9 cellular contexts compared by ENCODE assay signal in genomic region chr13:73715114-73715909, GRCh38.
DNase-seq lines count a peak whose midpoint lies in the region; ATAC-seq, FAIRE-seq and TF ChIP-seq lines count a peak whose summit lies in the region.
"Had no signal": no experiment of that assay in that cellular context is flagged by ENCODE, and none has a peak within 500 bp of the region (broad histone marks: within the 10 kb centered on the region; RNA-seq: fewer than 3 reads in every experiment).

No MANE protein-coding gene starts in this region.

- TF ChIP-seq POLR2A in breast epithelium (IDR thresholded peaks at IDR 0.05) (no peak), endothelial cell of umbilical vein (IDR thresholded peaks at IDR 0.05; ENCODE audit: low read depth, low read length) (no peak)

- H3K9me3 Mint-ChIP-seq in MCF 10A (ENCODE audit: unreplicated experiment), result no peaks in the 10 kb centered on the region
- no peaks in the 10 kb centered on the region for H3K9me3 Mint-ChIP-seq in T-helper 1 cell treated with Interleukin-12 subunit alpha and Interleukin-12 subunit beta and Interleukin-4 antibody, amounts not matched to agents 30 μg/mL and 1 μg/mL, for 36 hours
- H3K9me3 Mint-ChIP-seq in CD14-positive monocyte, result peaks cover 0 to 3% (median 0%) of the 10 kb centered on the region in 7 donors

- H3K27ac ChIP-seq in breast epithelium, result peak overlapping the region in 1 of 2 donors; percentile 1
- no peak overlapping the region for H3K27ac ChIP-seq in endothelial cell of umbilical vein (ENCODE audit: insufficient read depth, low read depth, low read length)
- H3K27ac ChIP-seq in upper lobe of right lung, result peak overlapping the region; percentile 43
- H3K27ac ChIP-seq: PC-9 had no signal

- H3K27me3 Mint-ChIP-seq in MCF 10A (ENCODE audit: insufficient read depth, unreplicated experiment), result no peaks in the 10 kb centered on the region
- no peaks in the 10 kb centered on the region for H3K27me3 Mint-ChIP-seq in T-helper 1 cell treated with Interleukin-12 subunit alpha and Interleukin-12 subunit beta and Interleukin-4 antibody, amounts not matched to agents 30 μg/mL and 1 μg/mL, for 36 hours (ENCODE audit: low read depth)
- H3K27me3 Mint-ChIP-seq in CD14-positive monocyte (ENCODE audit: low read depth in 3 of 3), result peaks cover 0 to 2% (median 2%) of the 10 kb centered on the region in 3 donors

- TF ChIP-seq CTCF in MCF 10A (IDR thresholded peaks at IDR 0.05; ENCODE audit: unreplicated experiment) (no peak), breast epithelium (IDR thresholded peaks at IDR 0.05) (no peak), endothelial cell of umbilical vein (IDR thresholded peaks at IDR 0.05; ENCODE audit: extremely low read depth in 1 of 2, insufficient read depth in 1 of 2, low read depth in 1 of 2, low read length in 2 of 2) (no peak), upper lobe of right lung (IDR thresholded peaks at IDR 0.05) (no peak), CD14-positive monocyte (IDR thresholded peaks at IDR 0.05) (no peak)

- BruUV-seq in MCF 10A (replicated peaks; lab: Mats Ljungman, UMichigan), result no TSS peak
- no TSS peak for BruUV-seq in endothelial cell of umbilical vein (replicated peaks; lab: Mats Ljungman, UMichigan)

- H3K36me3 ChIP-seq in breast epithelium (no peaks in the 10 kb centered on the region), endothelial cell of umbilical vein (ENCODE audit: control insufficient read depth in 2 of 2, extremely low read depth in 1 of 2, insufficient read depth in 2 of 2, low read length in 2 of 2) (peaks cover 0 to 2% of the 10 kb centered on the region in 2 experiments), upper lobe of right lung (no peaks in the 10 kb centered on the region)

- H4K20me1 ChIP-seq in endothelial cell of umbilical vein (replicated peaks; ENCODE audit: control insufficient read depth, extremely low read depth, insufficient read depth, low read length), result no peaks in the 10 kb centered on the region

- H3K4me1 Mint-ChIP-seq in MCF 10A (ENCODE audit: insufficient read depth, unreplicated experiment) (peaks cover 24% of the 10 kb centered on the region), CD14-positive monocyte (no peaks in the 10 kb centered on the region)
- peaks cover 40% of the 10 kb centered on the region for H3K4me1 Mint-ChIP-seq in T-helper 1 cell treated with Interleukin-12 subunit alpha and Interleukin-12 subunit beta and Interleukin-4 antibody, amounts not matched to agents 30 μg/mL and 1 μg/mL, for 36 hours (ENCODE audit: low read depth)

- H3K79me2 ChIP-seq in endothelial cell of umbilical vein (ENCODE audit: control insufficient read depth, insufficient read depth, low read length), result no peaks in the 10 kb centered on the region

- H3K36me3 Mint-ChIP-seq in MCF 10A (ENCODE audit: insufficient read depth, unreplicated experiment) (peaks cover 7% of the 10 kb centered on the region), CD14-positive monocyte (no peaks in the 10 kb centered on the region)
- peaks cover 35% of the 10 kb centered on the region for H3K36me3 Mint-ChIP-seq in T-helper 1 cell treated with Interleukin-12 subunit alpha and Interleukin-12 subunit beta and Interleukin-4 antibody, amounts not matched to agents 30 μg/mL and 1 μg/mL, for 36 hours (ENCODE audit: low read depth)

- dilution Hi-C loops in endothelial cell of umbilical vein (cut with MboI; ENCODE audit: extremely low pct_ligation_motif_present, low sequenced_read_pairs), result no loop called here

- H3K9me3 ChIP-seq in breast epithelium (no peaks in the 10 kb centered on the region), endothelial cell of umbilical vein (replicated peaks; ENCODE audit: control insufficient read depth, insufficient read depth, low read length) (no peaks in the 10 kb centered on the region), upper lobe of right lung (no peaks in the 10 kb centered on the region)

- H3K4me3 ChIP-seq in breast epithelium (no peak overlapping the region), endothelial cell of umbilical vein (replicated peaks in 1 of 3; ENCODE audit: insufficient read depth in 1 of 3, low read depth in 1 of 3, low read length in 3 of 3) (no peak overlapping the region), upper lobe of right lung (no peak overlapping the region)
- H3K4me3 ChIP-seq: PC-9 had no signal

- H3K27me3 ChIP-seq in breast epithelium, result no peaks in the 10 kb centered on the region
- no peaks in the 10 kb centered on the region for H3K27me3 ChIP-seq in endothelial cell of umbilical vein (ENCODE audit: control insufficient read depth in 2 of 2, insufficient read depth in 2 of 2, low read length in 2 of 2)
- H3K27me3 ChIP-seq in upper lobe of right lung, result no peaks in the 10 kb centered on the region

- no peak overlapping the region for H3K4me3 Mint-ChIP-seq in MCF 10A (ENCODE audit: unreplicated experiment)
- peak overlapping the region; percentile 56 for H3K4me3 Mint-ChIP-seq in T-helper 1 cell treated with Interleukin-12 subunit alpha and Interleukin-12 subunit beta and Interleukin-4 antibody, amounts not matched to agents 30 μg/mL and 1 μg/mL, for 36 hours
- no peak overlapping the region for H3K4me3 Mint-ChIP-seq in CD14-positive monocyte

- H3K4me2 ChIP-seq in endothelial cell of umbilical vein (ENCODE audit: insufficient read depth, low read length), result no peak overlapping the region
- H3K4me2 ChIP-seq: PC-9 had no signal

- H2AFZ ChIP-seq in endothelial cell of umbilical vein (ENCODE audit: low read depth, low read length), result no peak overlapping the region
- H2AFZ ChIP-seq: PC-9 had no signal

- DNase-seq in MCF 10A (ENCODE audit: unreplicated experiment) (no peak), breast epithelium (ENCODE audit: low spot score in 2 of 2) (no peak), endothelial cell of umbilical vein (ENCODE audit: low read depth, low spot score) (no peak), upper lobe of right lung (peak; percentile 72), CD14-positive monocyte (ENCODE audit: low spot score) (no peak), SIG-M5 (lab: John Stamatoyannopoulos, UW) (no peak), HuH-7 (ENCODE audit: low spot score) (no peak)

- H3K9me1 ChIP-seq in endothelial cell of umbilical vein (replicated peaks; ENCODE audit: control insufficient read depth, extremely low read depth, insufficient read depth, low read length), result no peaks in the 10 kb centered on the region

- H3K27ac Mint-ChIP-seq in MCF 10A (ENCODE audit: low read depth, unreplicated experiment) (peak overlapping the region; percentile 71), CD14-positive monocyte (peak overlapping the region in 1 of 7 donors; percentile 9)
- H3K27ac Mint-ChIP-seq in T-helper 1 cell treated with Interleukin-12 subunit alpha and Interleukin-12 subunit beta and Interleukin-4 antibody, amounts not matched to agents 30 μg/mL and 1 μg/mL, for 36 hours, result peak overlapping the region; percentile 92

- intact Hi-C loops in MCF 10A (cut with micrococcal nuclease), result no loop called here
- intact Hi-C loops in breast epithelium (cut with DNase I; ENCODE audit: low total_unique reads), result no loop called here
- intact Hi-C loops in endothelial cell of umbilical vein (cut with micrococcal nuclease), result no loop called here
- intact Hi-C loops in upper lobe of right lung (cut with DNase I), result no loop called here
- intact Hi-C loops in CD14-positive monocyte (cut with micrococcal nuclease), result no loop called here

- no peaks in the 10 kb centered on the region for H3K4me1 ChIP-seq in breast epithelium
- H3K4me1 ChIP-seq in endothelial cell of umbilical vein (ENCODE audit: control insufficient read depth, extremely low read depth, insufficient read depth, low read length), result peaks cover 25% of the 10 kb centered on the region
- peaks cover 13% of the 10 kb centered on the region for H3K4me1 ChIP-seq in upper lobe of right lung

- CTCF ChIA-PET in MCF 10A (lab: Yijun Ruan, JAX), result interaction anchor here (0.6 kb wide), 1 partner anchor 526 kb away, joined by 3 read pairs; no protein-coding TSS in a partner anchor
- CTCF ChIA-PET in endothelial cell of umbilical vein (lab: Charles Lee), result no interaction called here

- peak; percentile 18 for FAIRE-seq in endothelial cell of umbilical vein (lab: Jason Lieb, UNC)

- H3K9ac ChIP-seq in endothelial cell of umbilical vein (replicated peaks; ENCODE audit: extremely low read depth, insufficient read depth, low read length), result no peak overlapping the region

- peak; percentile 91 for ATAC-seq in upper lobe of right lung

- POLR2A ChIA-PET in MCF 10A (lab: Yijun Ruan, JAX) (interaction anchor here (0.7 to 1.2 kb wide), 4 partner anchors 347 to 887 kb away, joined by 3 to 5 read pairs (median 4); no protein-coding TSS in a partner anchor), endothelial cell of umbilical vein (lab: Charles Lee) (no interaction called here)

TF ChIP-seq in endothelial cell of umbilical vein, 7 proteins besides CTCF, POLR2A, EP300 and RAD21:
- no peak for TF ChIP-seq MYC (IDR thresholded peaks at IDR 0.05; ENCODE audit: low read depth, low read length)
- TF ChIP-seq MAX (IDR thresholded peaks at IDR 0.05; ENCODE audit: insufficient read depth, insufficient read length), result no peak
- TF ChIP-seq FOS (IDR thresholded peaks at IDR 0.05; ENCODE audit: borderline replicate concordance, insufficient read depth, low read length), result no peak
- TF ChIP-seq GATA2 (IDR thresholded peaks at IDR 0.05; ENCODE audit: insufficient read depth, insufficient read length, low read depth, low read length), result no peak
- TF ChIP-seq POLR2AphosphoS5 (IDR thresholded peaks at IDR 0.05; ENCODE audit: insufficient read depth, low read depth, low read length), result no peak
